In genomic region chr17:40541873-40542561, GRCh38 we compare ENCODE assay signal across 10 cellular contexts. TPM values are rescaled to one million over a fixed set of nuclear protein-coding genes. Genes with fewer than 3 reads are reported as not detected.
A peak's percentile ranks its signal among the peaks of the same experiment; 100 is the strongest.
DNase-seq lines count a peak whose midpoint lies in the region; ATAC-seq and TF ChIP-seq lines count a peak whose summit lies in the region.
"Had no signal": no experiment of that assay in that cellular context is flagged by ENCODE, and none has a peak within 500 bp of the region (broad histone marks: within the 10 kb centered on the region; RNA-seq: fewer than 3 reads in every experiment).

No MANE protein-coding gene starts in this region.

- TF ChIP-seq POLR2A in upper lobe of left lung (IDR thresholded peaks at IDR 0.05), result no peak

- H3K36me3 ChIP-seq in mucosa of stomach (ENCODE audit: control insufficient read depth, insufficient read depth, low read length) (no peaks in the 10 kb centered on the region), upper lobe of left lung (no peaks in the 10 kb centered on the region)

- ATAC-seq in upper lobe of left lung (ENCODE audit: low FRiP score in 2 of 2), result peak; percentile 1 to 87
- ATAC-seq in GM18861 (IDR thresholded peaks at IDR 0.05; ENCODE audit: unreplicated experiment), result no peak
- ATAC-seq: HCT116 had no signal

- H3K9ac ChIP-seq in mucosa of stomach (ENCODE audit: low read length), result peak overlapping the region; percentile 45

- H3K4me1 ChIP-seq in mucosa of stomach (ENCODE audit: control insufficient read depth, insufficient read depth, low read length), result peaks cover 26% of the 10 kb centered on the region
- H3K4me1 ChIP-seq in upper lobe of left lung, result peaks cover 48 to 61% (median 52%) of the 10 kb centered on the region in 4 donors

- H3K9me3 ChIP-seq in mucosa of stomach (ENCODE audit: control insufficient read depth, low read length) (no peaks in the 10 kb centered on the region), upper lobe of left lung (no peaks in the 10 kb centered on the region)

- H3K4me3 ChIP-seq in mucosa of stomach (ENCODE audit: low read length), result no peak overlapping the region
- no peak overlapping the region for H3K4me3 ChIP-seq in upper lobe of left lung

- H3K27me3 ChIP-seq in mucosa of stomach (ENCODE audit: control insufficient read depth, insufficient read depth, low read length), result no peaks in the 10 kb centered on the region
- no peaks in the 10 kb centered on the region for H3K27me3 ChIP-seq in upper lobe of left lung

- H3K27ac ChIP-seq in upper lobe of left lung, result peak overlapping the region; percentile 73 to 94 (median 84)

- DNase-seq in activated CD8-positive, alpha-beta memory T cell treated with anti-CD3 and anti-CD28 coated beads, Interleukin-2, amount 50 U/mL, for 48 hours, result peak; percentile 71
- no peak for DNase-seq in activated CD8-positive, alpha-beta memory T cell treated with anti-CD3 and anti-CD28 coated beads for 24 hours
- DNase-seq in dermis blood vessel endothelial cell, result peak; percentile 41
- DNase-seq in upper lobe of left lung, result no peak
- DNase-seq in NCI-H82 treated with DMSO at 0.1 percent for 48 hours (lab: John Stamatoyannopoulos, UW; ENCODE audit: unreplicated experiment), result no peak
- DNase-seq in cerebellar cortex (ENCODE audit: low spot score), result no peak
- DNase-seq: NCI-H345 had no signal

- TF ChIP-seq CTCF in upper lobe of left lung (IDR thresholded peaks at IDR 0.05), result no peak

- no peak for TF ChIP-seq EP300 in upper lobe of left lung (IDR thresholded peaks at IDR 0.05)

- WGBS in upper lobe of left lung, 2 donors, result 53 to 72% methylated on average over 15 to 18 of the region's 18 CpGs

RNA-seq across cellular contexts. Expression of gene CCR7, which starts 23.3 kb away (rescaled TPM):
- total RNA-seq in dermis blood vessel endothelial cell, result under 0.01 and 0.33 TPM in 2 replicates
- total RNA-seq in upper lobe of left lung, result 1 to 10 TPM in 3 of 6 donors, under 1 TPM in 1, not detected in 2; 0.30 to 2.8 (median 1.4) TPM

RNA-seq across cellular contexts. Expression of gene TNS4, which starts 40.6 kb away (rescaled TPM):
- total RNA-seq in dermis blood vessel endothelial cell (not detected in 2 replicates), upper lobe of left lung (1 to 10 TPM in 4 of 6 donors, under 1 TPM in 1, not detected in 1; 0.54 to 5.1 (median 1.1) TPM)

Comparison
In these comparisons a context has a peak if more than half of its experiments do, and no peak if none do; other contexts are left out.
1. DNase-seq: peak in activated CD8-positive, alpha-beta memory T cell treated with anti-CD3 and anti-CD28 coated beads, Interleukin-2, amount 50 U/mL, for 48 hours (single experiment) and dermis blood vessel endothelial cell (single experiment); none in activated CD8-positive, alpha-beta memory T cell treated with anti-CD3 and anti-CD28 coated beads for 24 hours (single experiment), upper lobe of left lung (0 of 2), NCI-H82 treated with DMSO at 0.1 percent for 48 hours (single experiment) and cerebellar cortex (single experiment).